ENCODE assay signal across 15 cellular contexts in genomic region chr1:151176514-151177045, GRCh38. TPM values are rescaled to one million over a fixed set of nuclear protein-coding genes. Genes with fewer than 3 reads are reported as not detected.
"Had no signal": no experiment of that assay in that cellular context is flagged by ENCODE, and none has a peak within 500 bp of the region (broad histone marks: within the 10 kb centered on the region; RNA-seq: fewer than 3 reads in every experiment).

No MANE protein-coding gene starts in this region.

- H3K4me3 ChIP-seq: sigmoid colon, stomach, thyroid gland had no signal

- H3K4me1 Mint-ChIP-seq: endodermal cell had no signal

- H3K9me3 ChIP-seq: sigmoid colon, stomach, thyroid gland had no signal

- H3K27ac Mint-ChIP-seq: activated naive CD4-positive, alpha-beta T cell treated with anti-CD3 and anti-CD28 coated beads, Interleukin-2, amount 50 U/mL, for 24 hours had no signal

- DNase-seq: activated CD4-positive, alpha-beta T cell treated with anti-CD3 and anti-CD28 coated beads for 4 hours; endodermal cell; mammary epithelial cell; sigmoid colon; stimulated activated CD4-positive, alpha-beta T cell treated with anti-CD3 and anti-CD28 coated beads, Interleukin-4, amount 100 ng/mL, for 1 hour; stimulated activated CD8-positive, alpha-beta memory T cell treated with anti-CD3 and anti-CD28 coated beads, Interleukin-4, amount 100 ng/mL, for 48 hours; stomach; T-cell; thyroid gland had no signal

- H3K27ac ChIP-seq: thyroid gland had no signal

- H3K4me1 ChIP-seq: sigmoid colon, thyroid gland had no signal

- H3K9me3 Mint-ChIP-seq: activated naive CD4-positive, alpha-beta T cell treated with anti-CD3 and anti-CD28 coated beads, Interleukin-2, amount 50 U/mL, for 24 hours; endodermal cell; nephron; T-cell had no signal

- H3K27me3 ChIP-seq: sigmoid colon, stomach, thyroid gland had no signal

- H3K27me3 Mint-ChIP-seq: activated naive CD4-positive, alpha-beta T cell treated with anti-CD3 and anti-CD28 coated beads, Interleukin-2, amount 50 U/mL, for 24 hours; T-cell had no signal

- H3K4me3 Mint-ChIP-seq: activated naive CD4-positive, alpha-beta T cell treated with anti-CD3 and anti-CD28 coated beads, Interleukin-2, amount 50 U/mL, for 24 hours; endodermal cell; nephron; T-cell had no signal

RNA-seq across cellular contexts. Expression of gene TMOD4, which starts 0.8 kb away (rescaled TPM):
- total RNA-seq: cerebellum, dermis blood vessel endothelial cell, esophagus mucosa, mammary epithelial cell, pulmonary artery endothelial cell, stomach, thyroid gland had no signal

RNA-seq across cellular contexts. Expression of gene TNFAIP8L2, which starts 20.1 kb away (rescaled TPM):
- total RNA-seq: dermis blood vessel endothelial cell, endodermal cell, esophagus mucosa, mammary epithelial cell had no signal
- polyA plus RNA-seq: mammary epithelial cell had no signal
